22 cellular contexts compared by ENCODE assay signal in genomic region chr11:13098890-13099289, GRCh38.
"Had no signal": no experiment of that assay in that cellular context is flagged by ENCODE, and none has a peak within 500 bp of the region (broad histone marks: within the 10 kb centered on the region; RNA-seq: fewer than 3 reads in every experiment).

No MANE protein-coding gene starts in this region.

- H3K27ac ChIP-seq: neural progenitor cell, spleen, testis, transverse colon, WERI-Rb-1 had no signal

- H3K4me1 ChIP-seq: spleen, testis, transverse colon had no signal

- H3K9ac ChIP-seq: neural progenitor cell had no signal

- H3K36me3 ChIP-seq: neural progenitor cell, spleen, transverse colon, WERI-Rb-1 had no signal

- DNase-seq: activated CD4-positive, alpha-beta memory T cell treated with anti-CD3 and anti-CD28 coated beads for 36 hours; activated CD4-positive, alpha-beta T cell treated with anti-CD3 and anti-CD28 coated beads, Interleukin-2, amount 10 ng/mL, durations not matched to agents 24 days and 14 days; activated CD4-positive, CD25-positive, alpha-beta regulatory T cell treated with anti-CD3 and anti-CD28 coated beads, Interleukin-2, amount 50 U/mL, for 72 hours; activated CD8-positive, alpha-beta memory T cell treated with anti-CD3 and anti-CD28 coated beads, Interleukin-2, amount 50 U/mL, for 4 hours; activated effector memory CD4-positive, alpha-beta T cell treated with anti-CD3 and anti-CD28 coated beads, Interleukin-2, amount 50 U/mL, for 16 hours; activated naive CD4-positive, alpha-beta T cell treated with anti-CD3 and anti-CD28 coated beads, Interleukin-2, amount 10 ng/mL, durations not matched to agents 7 days and 5 days; activated naive CD8-positive, alpha-beta T cell treated with anti-CD3 and anti-CD28 coated beads, Interleukin-2, amount 10 ng/mL, durations not matched to agents 7 days and 5 days; activated T-cell treated with anti-CD3 and anti-CD28 coated beads, Interleukin-2, amount 50 U/mL, for 1 hour; effector CD8-positive, alpha-beta T cell; erythroblast; foreskin fibroblast; left colon; natural killer cell; posterior cingulate gyrus; right cardiac atrium; spleen; stimulated activated naive CD4-positive, alpha-beta T cell treated with Interleukin-2 at 50 U/mL for 16 hours; T-helper 9 cell; testis; transverse colon; WERI-Rb-1 had no signal

- ATAC-seq: left colon, natural killer cell, right cardiac atrium had no signal

- H3K27me3 ChIP-seq: neural progenitor cell, testis, transverse colon had no signal

- H3K4me3 ChIP-seq: neural progenitor cell, spleen, testis, transverse colon had no signal

- H2AFZ ChIP-seq: neural progenitor cell had no signal

- H3K9me3 ChIP-seq: spleen, testis, transverse colon had no signal
